Comparison of ENCODE assay signal across 26 cellular contexts in genomic region chr6:30824698-30825097, GRCh38. TPM values are rescaled to one million over a fixed set of nuclear protein-coding genes. Genes with fewer than 3 reads are reported as not detected.
DNase-seq lines count a peak whose midpoint lies in the region; ATAC-seq, FAIRE-seq and TF ChIP-seq lines count a peak whose summit lies in the region.
"Had no signal": no experiment of that assay in that cellular context is flagged by ENCODE, and none has a peak within 500 bp of the region (broad histone marks: within the 10 kb centered on the region; RNA-seq: fewer than 3 reads in every experiment).

No MANE protein-coding gene starts in this region.

- TF ChIP-seq EP300 in GM12878 (IDR thresholded peaks at IDR 0.05; ENCODE audit: borderline replicate concordance in 1 of 2, control insufficient read depth in 1 of 2, low read depth in 2 of 2, low read length in 2 of 2), result no peak

- CTCF ChIA-PET in GM12878 (lab: Yijun Ruan, JAX), result interaction anchor here (1.2 to 7.6 kb wide), 6 partner anchors 56 to 96 kb away, joined by 3 to 122 read pairs (median 4); partner anchors contain the start of gene VARS2

- DNase-seq in DMS153 (lab: John Stamatoyannopoulos, UW) (peak; percentile 72), NCI-H187 treated with DMSO at 0.1 percent for 48 hours (lab: John Stamatoyannopoulos, UW) (peak; percentile 54), GM12878 (ENCODE audit: low read depth, low spot score) (no peak), neuronal stem cell (ENCODE audit: low spot score) (no peak), neural progenitor cell (ENCODE audit: low spot score) (no peak)
- DNase-seq: activated B cell treated with CpG ODN at 0.5 μM for 24 hours; activated CD8-positive, alpha-beta T cell treated with anti-CD3 and anti-CD28 coated beads, Interleukin-2, amount 10 ng/mL, durations not matched to agents 7 days and 5 days; activated naive CD4-positive, alpha-beta T cell treated with anti-CD3 and anti-CD28 coated beads for 36 hours; activated T-cell treated with anti-CD3 and anti-CD28 coated beads, Interleukin-2, amount 50 U/mL, for 1 hour; anterior cingulate cortex; central memory CD4-positive, alpha-beta T cell; erythroblast; IMR-90; naive B cell; NCI-H1694; NCI-H226; stimulated activated CD4-positive, alpha-beta T cell treated with anti-CD3 and anti-CD28 coated beads, Interleukin-2, amount 100 ng/mL, for 24 hours; stimulated activated naive CD4-positive, alpha-beta T cell; T-helper 9 cell had no signal

- no peak for TF ChIP-seq POLR2A in GM12878 (IDR thresholded peaks at IDR 0.05; ENCODE audit: low read depth, low read length)

- no peak overlapping the region for H3K4me2 ChIP-seq in GM12878 (ENCODE audit: control insufficient read depth, insufficient read depth)
- no peak overlapping the region for H3K4me2 ChIP-seq in neuronal stem cell (ENCODE audit: insufficient read depth, low read length, poor library complexity, severe bottlenecking)
- H3K4me2 ChIP-seq in neural progenitor cell, result no peak overlapping the region

- H3K79me2 ChIP-seq in GM12878 (ENCODE audit: control insufficient read depth, insufficient read depth, low read length), result no peaks in the 10 kb centered on the region
- H3K79me2 ChIP-seq in neural progenitor cell (ENCODE audit: low read depth), result no peaks in the 10 kb centered on the region

- no peak overlapping the region for H3K27ac ChIP-seq in GM12878 (ENCODE audit: control insufficient read depth, insufficient read depth)
- no peak overlapping the region for H3K27ac ChIP-seq in neuronal stem cell (replicated peaks; ENCODE audit: low read length)
- no peak overlapping the region for H3K27ac ChIP-seq in neural progenitor cell
- H3K27ac ChIP-seq: HL-60, SK-N-MC, tibial nerve had no signal

- intact Hi-C loops in GM12878 (cut with micrococcal nuclease; ENCODE audit: unreplicated experiment), result loop anchor here (5.0 kb wide), 1 partner anchor 142 kb away; no protein-coding TSS in a partner anchor

- H2AFZ ChIP-seq in GM12878 (ENCODE audit: control insufficient read depth, low read depth, low read length) (no peak overlapping the region), neuronal stem cell (ENCODE audit: low read length) (no peak overlapping the region), neural progenitor cell (replicated peaks) (no peak overlapping the region)

- no peak for ATAC-seq in GM12878
- ATAC-seq in HG03442 (IDR thresholded peaks at IDR 0.05; ENCODE audit: unreplicated experiment), result no peak
- ATAC-seq in HG02588 (IDR thresholded peaks at IDR 0.05; ENCODE audit: unreplicated experiment), result no peak
- ATAC-seq: activated CD8-positive, alpha-beta T cell treated with anti-CD3 and anti-CD28 coated beads, Interleukin-2, amount 10 ng/mL, durations not matched to agents 7 days and 5 days had no signal

- H3K18ac ChIP-seq in neuronal stem cell (ENCODE audit: low read length), result no peak overlapping the region

- H3K14ac ChIP-seq in neuronal stem cell (ENCODE audit: low read length), result no peak overlapping the region

- H3K36me3 ChIP-seq in GM12878 (ENCODE audit: control insufficient read depth in 2 of 2, insufficient read depth in 2 of 2, low read length in 1 of 2) (no peaks in the 10 kb centered on the region), neuronal stem cell (replicated peaks in 1 of 2; ENCODE audit: control insufficient read depth in 2 of 2, insufficient read depth in 2 of 2, low read length in 2 of 2) (no peaks in the 10 kb centered on the region), neural progenitor cell (no peaks in the 10 kb centered on the region)
- H3K36me3 ChIP-seq: tibial nerve had no signal

- H3K9me3 ChIP-seq in GM12878 (replicated peaks; ENCODE audit: control insufficient read depth, insufficient read depth, low read length) (no peaks in the 10 kb centered on the region), neuronal stem cell (replicated peaks in 1 of 2; ENCODE audit: control insufficient read depth in 2 of 2, insufficient read depth in 1 of 2, low read depth in 1 of 2, low read length in 2 of 2) (no peaks in the 10 kb centered on the region), neural progenitor cell (ENCODE audit: low read depth) (no peaks in the 10 kb centered on the region)
- H3K9me3 ChIP-seq: tibial nerve had no signal

- in situ Hi-C loops in GM12878 (cut with MboI), result loop anchor here (5.0 kb wide), 3 partner anchors 53 to 253 kb away; no protein-coding TSS in a partner anchor

- peak overlapping the region; percentile 13 for H2BK15ac ChIP-seq in neuronal stem cell (ENCODE audit: low read length)

- no peak overlapping the region for H3K4me3 Mint-ChIP-seq in neural progenitor cell
- H3K4me3 Mint-ChIP-seq: activated B cell treated with CpG ODN at 0.5 μM for 24 hours; activated CD8-positive, alpha-beta T cell treated with anti-CD3 and anti-CD28 coated beads, Interleukin-2, amount 10 ng/mL, durations not matched to agents 7 days and 5 days; activated naive CD4-positive, alpha-beta T cell treated with anti-CD3 and anti-CD28 coated beads for 36 hours; naive B cell had no signal

- H3K9ac ChIP-seq in GM12878 (ENCODE audit: control insufficient read depth, insufficient read depth, low read length), result no peak overlapping the region
- H3K9ac ChIP-seq in neuronal stem cell (ENCODE audit: low read depth, low read length, poor library complexity), result no peak overlapping the region
- no peak overlapping the region for H3K9ac ChIP-seq in neural progenitor cell

- H3K9me3 Mint-ChIP-seq in neural progenitor cell, result no peaks in the 10 kb centered on the region
- H3K9me3 Mint-ChIP-seq: activated B cell treated with CpG ODN at 0.5 μM for 24 hours; activated naive CD4-positive, alpha-beta T cell treated with anti-CD3 and anti-CD28 coated beads for 36 hours; naive B cell had no signal

- no peaks in the 10 kb centered on the region for H3K79me1 ChIP-seq in neuronal stem cell (ENCODE audit: low read depth, low read length)

- H3K27ac Mint-ChIP-seq in neural progenitor cell, result no peak overlapping the region
- H3K27ac Mint-ChIP-seq: activated CD8-positive, alpha-beta T cell treated with anti-CD3 and anti-CD28 coated beads, Interleukin-2, amount 10 ng/mL, durations not matched to agents 7 days and 5 days; activated naive CD4-positive, alpha-beta T cell treated with anti-CD3 and anti-CD28 coated beads for 36 hours had no signal

- SMC1A ChIA-PET in GM12878 (lab: Charles Lee; ENCODE audit: uncharacterized antibody, unreplicated experiment), result interaction anchor here (13.4 to 16.8 kb wide), 2 partner anchors 58 to 90 kb away, joined by 141 to 217 read pairs; partner anchors contain the start of gene VARS2

- TF ChIP-seq CTCF in GM12878 (IDR thresholded peaks at IDR 0.05 in 2 of 3, conservative IDR thresholded peaks at IDR 0.05 in 1 of 3; ENCODE audit: control insufficient read depth in 2 of 3, extremely low read depth in 1 of 3, insufficient read depth in 1 of 3, low read depth in 3 of 3, low read length in 3 of 3) (no peak), neural progenitor cell (IDR thresholded peaks at IDR 0.05) (no peak)

- H4K91ac ChIP-seq in neuronal stem cell (ENCODE audit: low read depth, low read length, poor library complexity), result no peak overlapping the region

- H3K27me3 ChIP-seq in GM12878 (replicated peaks in 1 of 2; ENCODE audit: control insufficient read depth in 2 of 2, insufficient read depth in 2 of 2, low read length in 1 of 2) (no peaks in the 10 kb centered on the region), neuronal stem cell (ENCODE audit: control insufficient read depth in 3 of 3, insufficient read depth in 3 of 3, low read depth in 1 of 3, low read length in 3 of 3) (no peaks in the 10 kb centered on the region), neural progenitor cell (no peaks in the 10 kb centered on the region)
- H3K27me3 ChIP-seq: tibial nerve had no signal

- 57% methylated on average over 7 of the region's 7 CpGs for WGBS in GM12878 (ENCODE audit: insufficient coverage, insufficient replicate concordance, low lambda C conversion rate, missing lambda C conversion rate)
- no CpG with 5 or more reads among the region's 7 CpGs for WGBS in neuronal stem cell (ENCODE audit: extremely low coverage in 2 of 2, insufficient read length in 2 of 2, insufficient replicate concordance in 1 of 2), 2 donors

- no TSS peak for BruUV-seq in GM12878 (replicated peaks; lab: Mats Ljungman, UMichigan)

- H2BK5ac ChIP-seq in neuronal stem cell (ENCODE audit: low read length), result no peak overlapping the region

- no peak overlapping the region for H3K4ac ChIP-seq in neuronal stem cell (ENCODE audit: low read length)

- H2BK120ac ChIP-seq in neuronal stem cell (ENCODE audit: low read depth, low read length), result no peak overlapping the region

- no peak for FAIRE-seq in GM12878 (lab: Jason Lieb, UNC)
- FAIRE-seq: frontal cortex, keratinocyte had no signal

- no peak overlapping the region for H3K23ac ChIP-seq in neuronal stem cell (ENCODE audit: low read depth, low read length, poor library complexity)

- POLR2A ChIA-PET in GM12878 (lab: Charles Lee), result interaction anchor here (0.7 to 1.3 kb wide), 3 partner anchors 59 to 163 kb away, joined by 4 to 7 read pairs (median 5); partner anchors contain the start of gene VARS2

- H3K4me1 ChIP-seq in GM12878 (ENCODE audit: control insufficient read depth, insufficient read depth, low read length) (peaks cover 24% of the 10 kb centered on the region), neuronal stem cell (ENCODE audit: control insufficient read depth in 2 of 2, insufficient read depth in 1 of 2, low read depth in 1 of 2, low read length in 2 of 2) (peaks cover 5 to 9% of the 10 kb centered on the region in 2 donors), neural progenitor cell (peaks cover 9% of the 10 kb centered on the region)

- TF ChIP-seq RAD21 in GM12878 (IDR thresholded peaks at IDR 0.05; ENCODE audit: insufficient read depth, low read depth, low read length), result no peak

- H3K4me3 ChIP-seq in GM12878, result no peak overlapping the region
- H3K4me3 ChIP-seq in neuronal stem cell (ENCODE audit: low read length in 2 of 2), result no peak overlapping the region
- H3K4me3 ChIP-seq in neural progenitor cell, result no peak overlapping the region
- H3K4me3 ChIP-seq: SK-N-MC, tibial nerve had no signal

- no peak overlapping the region for H2AK5ac ChIP-seq in neuronal stem cell (ENCODE audit: low read depth, low read length)

- no peak overlapping the region for H4K8ac ChIP-seq in neuronal stem cell (ENCODE audit: low read depth, low read length)

- no peaks in the 10 kb centered on the region for H3K27me3 Mint-ChIP-seq in neural progenitor cell (ENCODE audit: insufficient read depth, low read depth)
- H3K27me3 Mint-ChIP-seq: naive B cell had no signal

- no peaks in the 10 kb centered on the region for H3K36me3 Mint-ChIP-seq in neural progenitor cell
- H3K36me3 Mint-ChIP-seq: naive B cell had no signal

- H4K20me1 ChIP-seq in GM12878 (ENCODE audit: control insufficient read depth, insufficient read depth), result no peaks in the 10 kb centered on the region
- H4K20me1 ChIP-seq in neural progenitor cell (ENCODE audit: low read depth), result no peaks in the 10 kb centered on the region

- peaks cover 31% of the 10 kb centered on the region for H3K4me1 Mint-ChIP-seq in neural progenitor cell

- RAD21 ChIA-PET in GM12878 (lab: Charles Lee; ENCODE audit: unreplicated experiment), result interaction anchor here (7.1 to 8.7 kb wide), 2 partner anchors 55 to 88 kb away, joined by 45 to 144 read pairs; partner anchors contain the start of gene DDR1

- H3F3A ChIP-seq in neural progenitor cell (ENCODE audit: low read depth), result no peaks in the 10 kb centered on the region

- no peak overlapping the region for H2BK12ac ChIP-seq in neuronal stem cell (ENCODE audit: low read length)

RNA-seq across cellular contexts. Expression of gene DDR1, which starts 59.6 kb away (rescaled TPM):
- total RNA-seq in GM12878 (2013; cell fraction: nucleolus; rRNA removed), result 83.6 and 88.2 TPM in 2 replicates
- total RNA-seq in GM12878 (2014; rRNA removed) (17.9 and 18.3 TPM in 2 replicates), GM12878 (2014; rRNA removed; fragmentation: Illumina TruSeq; extraction: Trizol) (11.2 and 11.6 TPM in 2 replicates), GM12878 (2021) (39.0 and 39.9 TPM in 2 replicates), neural progenitor cell (ENCODE audit: low replicate concordance) (85.3 and 234 TPM in 2 replicates)
- polyA plus RNA-seq in GM12878 (2011; ENCODE audit: low read depth), result 6.3 TPM
- polyA plus RNA-seq in GM12878 (2011; rRNA removed) (19.2 and 27.8 TPM in 2 replicates), GM12878 (2014; fragmentation: Illumina TruSeq; extraction: Trizol) (8.0 and 12.2 TPM in 2 replicates), GM12878 (2014; fragmentation: Nextera tagmentation; extraction: Ambion mirVana) (1 to 10 TPM; 1.1 to 2.2 TPM), GM12878 (2014; rRNA removed) (21.5 and 23.0 TPM in 2 replicates), GM12878 (2016; fragmentation: Nextera tagmentation; extraction: Ambion mirVana) (1 to 10 TPM; 8.9 to 9.1 TPM)
- 30.9 and 38.1 TPM in 2 replicates for polyA plus RNA-seq in GM12878 (2011; cell fraction: cytosol; rRNA removed)
- polyA plus RNA-seq in GM12878 (2011; cell fraction: nucleus; rRNA removed), result 128 and 138 TPM in 2 replicates
- polyA plus RNA-seq in GM12878 (2012), result 13.5 and 17.3 TPM in 2 replicates
- polyA minus RNA-seq in GM12878 (2011; rRNA and poly(A)+ RNA removed), result 34.8 and 57.6 TPM in 2 replicates
- 28.7 and 40.0 TPM in 2 replicates for polyA minus RNA-seq in GM12878 (2011; cell fraction: cytosol; rRNA and poly(A)+ RNA removed)
- 42.9 and 58.5 TPM in 2 replicates for polyA minus RNA-seq in GM12878 (2011; cell fraction: nucleus; rRNA and poly(A)+ RNA removed)
- 144 TPM for polyA plus RNA-seq in neuronal stem cell (2013, experiment 1 of 2)
- 140 TPM for polyA plus RNA-seq in neuronal stem cell (2013, experiment 2 of 2)

Comparison
In these comparisons a context has a peak if more than half of its experiments do, and no peak if none do; other contexts are left out.
1. DNase-seq: peak in DMS153 (single experiment) and NCI-H187 treated with DMSO at 0.1 percent for 48 hours (single experiment); none in GM12878 (single experiment), neuronal stem cell (single experiment) and neural progenitor cell (single experiment).